ENCODE assay signal across 1 cellular context in genomic region chr1:92459871-92460320, GRCh38.
TF ChIP-seq lines count a peak whose summit lies in the region.

No MANE protein-coding gene starts in this region.

TF ChIP-seq in GM12878, 131 proteins besides CTCF, POLR2A, EP300 and RAD21 (continued from another document):
- TF ChIP-seq E4F1 (IDR thresholded peaks at IDR 0.05; ENCODE audit: borderline replicate concordance, partially characterized antibody) (no peak), ZNF687 (IDR thresholded peaks at IDR 0.05) (no peak), ZBTB4 (CRISPR knock-in tag; IDR thresholded peaks at IDR 0.05) (no peak), SUZ12 (IDR thresholded peaks at IDR 0.05; ENCODE audit: unreplicated experiment) (no peak), SIX5 (IDR thresholded peaks at IDR 0.05; ENCODE audit: low read depth, low read length, severe bottlenecking) (no peak), MYC (IDR thresholded peaks at IDR 0.05; ENCODE audit: insufficient read depth, insufficient read length, insufficient replicate concordance, low read length, severe bottlenecking) (no peak)
